ENCODE assay signal across 1 cellular context in the genomic region with DNA sequence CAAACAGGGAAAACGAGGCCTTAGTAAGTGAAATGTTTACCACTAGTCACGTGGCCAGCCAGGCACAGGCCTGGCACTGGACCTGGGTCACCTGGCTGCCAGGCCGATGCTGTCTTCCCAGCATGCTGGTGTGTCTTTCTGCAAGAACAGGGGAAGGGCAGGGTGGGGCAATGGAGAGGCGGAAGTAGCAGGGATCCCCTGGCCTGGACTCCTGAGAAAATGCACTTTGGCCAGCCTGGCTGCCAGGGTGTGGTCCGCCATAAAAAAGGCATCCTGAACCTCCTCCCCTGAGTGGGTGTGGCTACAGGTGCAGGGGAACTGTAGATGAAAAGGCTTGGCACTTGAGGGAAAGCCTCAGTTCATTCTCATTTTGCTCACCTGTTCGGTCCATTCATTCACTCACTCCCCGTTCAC.
TF ChIP-seq lines count a peak whose summit lies in the region.

No MANE protein-coding gene starts in this region.

TF ChIP-seq in K562, 482 proteins besides CTCF, POLR2A, EP300 and RAD21:
- TF ChIP-seq, protein P1, sequence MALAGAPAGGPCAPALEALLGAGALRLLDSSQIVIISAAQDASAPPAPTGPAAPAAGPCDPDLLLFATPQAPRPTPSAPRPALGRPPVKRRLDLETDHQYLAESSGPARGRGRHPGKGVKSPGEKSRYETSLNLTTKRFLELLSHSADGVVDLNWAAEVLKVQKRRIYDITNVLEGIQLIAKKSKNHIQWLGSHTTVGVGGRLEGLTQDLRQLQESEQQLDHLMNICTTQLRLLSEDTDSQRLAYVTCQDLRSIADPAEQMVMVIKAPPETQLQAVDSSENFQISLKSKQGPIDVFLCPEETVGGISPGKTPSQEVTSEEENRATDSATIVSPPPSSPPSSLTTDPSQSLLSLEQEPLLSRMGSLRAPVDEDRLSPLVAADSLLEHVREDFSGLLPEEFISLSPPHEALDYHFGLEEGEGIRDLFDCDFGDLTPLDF (CRISPR knock-in tag; IDR thresholded peaks at IDR 0.05), result no peak
- TF ChIP-seq USF1 (CRISPR knock-in tag; IDR thresholded peaks at IDR 0.05), result peak; percentile 48; the same call in 1 of the 2 replicates
- no peak for TF ChIP-seq COPS2 (conservative IDR thresholded peaks at IDR 0.05)
- TF ChIP-seq, protein P2, sequence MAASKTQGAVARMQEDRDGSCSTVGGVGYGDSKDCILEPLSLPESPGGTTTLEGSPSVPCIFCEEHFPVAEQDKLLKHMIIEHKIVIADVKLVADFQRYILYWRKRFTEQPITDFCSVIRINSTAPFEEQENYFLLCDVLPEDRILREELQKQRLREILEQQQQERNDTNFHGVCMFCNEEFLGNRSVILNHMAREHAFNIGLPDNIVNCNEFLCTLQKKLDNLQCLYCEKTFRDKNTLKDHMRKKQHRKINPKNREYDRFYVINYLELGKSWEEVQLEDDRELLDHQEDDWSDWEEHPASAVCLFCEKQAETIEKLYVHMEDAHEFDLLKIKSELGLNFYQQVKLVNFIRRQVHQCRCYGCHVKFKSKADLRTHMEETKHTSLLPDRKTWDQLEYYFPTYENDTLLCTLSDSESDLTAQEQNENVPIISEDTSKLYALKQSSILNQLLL (CRISPR knock-in tag; IDR thresholded peaks at IDR 0.05; ENCODE audit: borderline replicate concordance), result no peak
- no peak for TF ChIP-seq ESRRB (CRISPR knock-in tag; IDR thresholded peaks at IDR 0.05; ENCODE audit: borderline replicate concordance)
- no peak for TF ChIP-seq SAP30 (IDR thresholded peaks at IDR 0.05; ENCODE audit: borderline replicate concordance, insufficient read depth, low read depth, low read length, poor library complexity, severe bottlenecking)
- TF ChIP-seq, protein P3, sequence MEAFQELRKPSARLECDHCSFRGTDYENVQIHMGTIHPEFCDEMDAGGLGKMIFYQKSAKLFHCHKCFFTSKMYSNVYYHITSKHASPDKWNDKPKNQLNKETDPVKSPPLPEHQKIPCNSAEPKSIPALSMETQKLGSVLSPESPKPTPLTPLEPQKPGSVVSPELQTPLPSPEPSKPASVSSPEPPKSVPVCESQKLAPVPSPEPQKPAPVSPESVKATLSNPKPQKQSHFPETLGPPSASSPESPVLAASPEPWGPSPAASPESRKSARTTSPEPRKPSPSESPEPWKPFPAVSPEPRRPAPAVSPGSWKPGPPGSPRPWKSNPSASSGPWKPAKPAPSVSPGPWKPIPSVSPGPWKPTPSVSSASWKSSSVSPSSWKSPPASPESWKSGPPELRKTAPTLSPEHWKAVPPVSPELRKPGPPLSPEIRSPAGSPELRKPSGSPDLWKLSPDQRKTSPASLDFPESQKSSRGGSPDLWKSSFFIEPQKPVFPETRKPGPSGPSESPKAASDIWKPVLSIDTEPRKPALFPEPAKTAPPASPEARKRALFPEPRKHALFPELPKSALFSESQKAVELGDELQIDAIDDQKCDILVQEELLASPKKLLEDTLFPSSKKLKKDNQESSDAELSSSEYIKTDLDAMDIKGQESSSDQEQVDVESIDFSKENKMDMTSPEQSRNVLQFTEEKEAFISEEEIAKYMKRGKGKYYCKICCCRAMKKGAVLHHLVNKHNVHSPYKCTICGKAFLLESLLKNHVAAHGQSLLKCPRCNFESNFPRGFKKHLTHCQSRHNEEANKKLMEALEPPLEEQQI (IDR thresholded peaks at IDR 0.05), result no peak
- TF ChIP-seq ZNF384 (IDR thresholded peaks at IDR 0.05; ENCODE audit: low read depth, low read length), result no peak
- no peak for TF ChIP-seq ZBTB26 (CRISPR knock-in tag; IDR thresholded peaks at IDR 0.05)
